1 cellular context compared by ENCODE assay signal in the genomic region with DNA sequence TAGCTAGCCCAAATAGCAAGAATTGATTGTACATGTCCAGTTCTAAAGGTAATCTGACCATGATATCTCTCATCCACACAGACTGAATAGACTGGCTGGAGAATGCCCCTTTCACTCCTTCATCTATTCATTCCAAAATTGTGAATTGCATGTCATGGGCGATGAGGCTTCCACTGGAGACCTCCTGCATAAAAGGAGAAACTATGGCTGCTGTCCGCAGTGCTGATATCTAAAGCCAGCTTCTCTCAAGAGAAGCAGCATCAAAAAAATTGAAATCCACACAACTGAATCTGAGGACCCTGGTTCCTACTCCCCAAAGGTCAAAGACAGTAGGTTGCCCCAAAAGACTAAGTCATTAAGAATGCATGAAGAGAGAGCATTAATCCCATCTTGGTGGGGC.
TF ChIP-seq lines count a peak whose summit lies in the region.

No MANE protein-coding gene starts in this region.

TF ChIP-seq in PFSK-1, 5 proteins besides CTCF, POLR2A, EP300 and RAD21 (continued from another document):
- TF ChIP-seq, protein P1, sequence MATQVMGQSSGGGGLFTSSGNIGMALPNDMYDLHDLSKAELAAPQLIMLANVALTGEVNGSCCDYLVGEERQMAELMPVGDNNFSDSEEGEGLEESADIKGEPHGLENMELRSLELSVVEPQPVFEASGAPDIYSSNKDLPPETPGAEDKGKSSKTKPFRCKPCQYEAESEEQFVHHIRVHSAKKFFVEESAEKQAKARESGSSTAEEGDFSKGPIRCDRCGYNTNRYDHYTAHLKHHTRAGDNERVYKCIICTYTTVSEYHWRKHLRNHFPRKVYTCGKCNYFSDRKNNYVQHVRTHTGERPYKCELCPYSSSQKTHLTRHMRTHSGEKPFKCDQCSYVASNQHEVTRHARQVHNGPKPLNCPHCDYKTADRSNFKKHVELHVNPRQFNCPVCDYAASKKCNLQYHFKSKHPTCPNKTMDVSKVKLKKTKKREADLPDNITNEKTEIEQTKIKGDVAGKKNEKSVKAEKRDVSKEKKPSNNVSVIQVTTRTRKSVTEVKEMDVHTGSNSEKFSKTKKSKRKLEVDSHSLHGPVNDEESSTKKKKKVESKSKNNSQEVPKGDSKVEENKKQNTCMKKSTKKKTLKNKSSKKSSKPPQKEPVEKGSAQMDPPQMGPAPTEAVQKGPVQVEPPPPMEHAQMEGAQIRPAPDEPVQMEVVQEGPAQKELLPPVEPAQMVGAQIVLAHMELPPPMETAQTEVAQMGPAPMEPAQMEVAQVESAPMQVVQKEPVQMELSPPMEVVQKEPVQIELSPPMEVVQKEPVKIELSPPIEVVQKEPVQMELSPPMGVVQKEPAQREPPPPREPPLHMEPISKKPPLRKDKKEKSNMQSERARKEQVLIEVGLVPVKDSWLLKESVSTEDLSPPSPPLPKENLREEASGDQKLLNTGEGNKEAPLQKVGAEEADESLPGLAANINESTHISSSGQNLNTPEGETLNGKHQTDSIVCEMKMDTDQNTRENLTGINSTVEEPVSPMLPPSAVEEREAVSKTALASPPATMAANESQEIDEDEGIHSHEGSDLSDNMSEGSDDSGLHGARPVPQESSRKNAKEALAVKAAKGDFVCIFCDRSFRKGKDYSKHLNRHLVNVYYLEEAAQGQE (IDR thresholded peaks at IDR 0.05; ENCODE audit: insufficient read depth in 1 of 2, low read depth in 2 of 2, low read length in 2 of 2) = peak; percentile 84 to 97
